In the genomic region with DNA sequence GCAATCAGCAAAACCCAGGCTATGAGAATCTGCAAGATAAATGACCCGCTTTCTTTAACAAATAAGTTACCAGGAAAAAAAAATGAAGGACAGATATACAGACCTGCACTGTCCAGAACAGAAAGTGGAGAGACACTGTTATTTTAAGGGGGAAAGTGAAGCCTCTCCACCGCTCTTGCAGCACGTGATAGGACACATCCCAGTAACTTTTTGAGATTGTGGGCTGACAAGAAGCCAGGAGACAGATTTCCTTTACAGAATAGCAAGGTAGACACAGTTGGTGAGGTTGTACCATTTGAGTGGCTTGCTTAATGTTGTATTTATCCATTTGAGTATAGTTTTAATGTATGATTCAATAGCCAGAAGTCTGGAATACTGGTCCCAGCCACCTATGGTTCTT, we compare ENCODE assay signal across 27 cellular contexts. TPM values are rescaled to one million over a fixed set of nuclear protein-coding genes. Genes with fewer than 3 reads are reported as not detected.
"Had no signal": no experiment of that assay in that cellular context is flagged by ENCODE, and none has a peak within 500 bp of the region (broad histone marks: within the 10 kb centered on the region; RNA-seq: fewer than 3 reads in every experiment).

No MANE protein-coding gene starts in this region.

- H3K36me3 ChIP-seq: suprapubic skin, thoracic aorta, tibial artery, transverse colon, upper lobe of right lung, uterus, vagina had no signal

- H3K27ac ChIP-seq: stomach, suprapubic skin, testis, thoracic aorta, tibial artery, tibial nerve, transverse colon, upper lobe of right lung, uterus, vagina had no signal

- H3K27me3 Mint-ChIP-seq: stimulated activated memory B cell treated with anti-CD40 and anti-IgM and Interleukin-4, amounts not matched to agents 10 μg/mL and 1 μg/mL and 100 μg/mL, for 72 hours; stimulated activated naive B cell treated with anti-CD40 and anti-IgM and Interleukin-4, amounts not matched to agents 10 μg/mL and 1 μg/mL and 100 μg/mL, for 72 hours; stimulated activated naive CD8-positive, alpha-beta T cell treated with anti-CD3 and anti-CD28 coated beads, Interleukin-15, amount 100 ng/mL, for 72 hours; stimulated activated naive CD8-positive, alpha-beta T cell treated with anti-CD3 and anti-CD28 coated beads, Interleukin-15, Interleukin-2, amounts not matched to agents 100 ng/mL and 50 ng/mL, for 24 hours; type B pancreatic cell had no signal

- H3K27ac Mint-ChIP-seq: stimulated activated effector memory CD8-positive, alpha-beta T cell treated with anti-CD3 and anti-CD28 coated beads, Interleukin-12 subunit alpha, Interleukin-12 subunit beta, amount 100 ng/mL, for 72 hours; stimulated activated memory B cell treated with anti-CD40 and anti-IgM and Interleukin-4, amounts not matched to agents 10 μg/mL and 1 μg/mL and 100 μg/mL, for 72 hours; stimulated activated naive B cell treated with anti-CD40 and anti-IgM and Interleukin-4, amounts not matched to agents 10 μg/mL and 1 μg/mL and 100 μg/mL, for 72 hours; stimulated activated naive CD8-positive, alpha-beta T cell treated with anti-CD3 and anti-CD28 coated beads, Interleukin-15, amount 100 ng/mL, for 72 hours; stimulated activated naive CD8-positive, alpha-beta T cell treated with anti-CD3 and anti-CD28 coated beads, Interleukin-15, Interleukin-2, amounts not matched to agents 100 ng/mL and 50 ng/mL, for 24 hours; type B pancreatic cell had no signal

- ATAC-seq: stimulated activated effector memory CD8-positive, alpha-beta T cell treated with anti-CD3 and anti-CD28 coated beads, Interleukin-12 subunit alpha, Interleukin-12 subunit beta, amount 100 ng/mL, for 72 hours; stimulated activated memory B cell treated with anti-CD40 and anti-IgM and Interleukin-4, amounts not matched to agents 10 μg/mL and 1 μg/mL and 100 μg/mL, for 72 hours; stimulated activated naive B cell treated with anti-CD40 and anti-IgM and Interleukin-4, amounts not matched to agents 10 μg/mL and 1 μg/mL and 100 μg/mL, for 72 hours; stimulated activated naive CD8-positive, alpha-beta T cell treated with anti-CD3 and anti-CD28 coated beads, Interleukin-15, amount 100 ng/mL, for 72 hours; stimulated activated naive CD8-positive, alpha-beta T cell treated with anti-CD3 and anti-CD28 coated beads, Interleukin-15, Interleukin-2, amounts not matched to agents 100 U/mL and 50 U/mL, for 24 hours; upper lobe of right lung had no signal

- H3K9me3 ChIP-seq: stomach, suprapubic skin, testis, thoracic aorta, tibial artery, tibial nerve, transverse colon, upper lobe of right lung, uterus, vagina had no signal

- H3K4me1 Mint-ChIP-seq: stimulated activated memory B cell treated with anti-CD40 and anti-IgM and Interleukin-4, amounts not matched to agents 10 μg/mL and 1 μg/mL and 100 μg/mL, for 72 hours had no signal

- H3K27me3 ChIP-seq: stomach, suprapubic skin, testis, tibial nerve, transverse colon, upper lobe of right lung, uterus, vagina had no signal

- DNase-seq: stimulated activated CD4-positive, alpha-beta T cell treated with anti-CD3 and anti-CD28 coated beads, Interleukin-2, amount 100 ng/mL, for 24 hours; stimulated activated CD4-positive, alpha-beta T cell treated with anti-CD3 and anti-CD28 coated beads, Interleukin-2, amount 100 ng/mL, for 48 hours; stimulated activated CD4-positive, alpha-beta T cell treated with anti-CD3 and anti-CD28 coated beads, Interleukin-4, amount 100 ng/mL, for 1 hour; stimulated activated CD4-positive, alpha-beta T cell treated with anti-CD3 and anti-CD28 coated beads, Interleukin-4, amount 100 ng/mL, for 24 hours; stimulated activated CD4-positive, alpha-beta T cell treated with anti-CD3 and anti-CD28 coated beads, Interleukin-4, amount 100 ng/mL, for 4 hours; stimulated activated CD8-positive, alpha-beta memory T cell treated with anti-CD3 and anti-CD28 coated beads, Interleukin-4, amount 100 ng/mL, for 48 hours; stimulated activated naive B cell treated with anti-CD40 and anti-IgM and Interleukin-4, amounts not matched to agents 10 μg/mL and 1 μg/mL and 100 μg/mL, for 72 hours; stimulated activated naive CD4-positive, alpha-beta T cell; stimulated activated naive CD4-positive, alpha-beta T cell treated with Interleukin-2 at 50 U/mL for 16 hours; stimulated activated naive CD8-positive, alpha-beta T cell treated with anti-CD3 and anti-CD28 coated beads, Interleukin-15, amount 100 ng/mL, for 72 hours; stimulated activated naive CD8-positive, alpha-beta T cell treated with anti-CD3 and anti-CD28 coated beads, Interleukin-15, Interleukin-2, amounts not matched to agents 100 U/mL and 50 U/mL, for 24 hours; stomach; substantia nigra; testis; tibial artery; transverse colon; trophoblast cell; upper lobe of right lung; uterus had no signal

- H3K36me3 Mint-ChIP-seq: stimulated activated effector memory CD8-positive, alpha-beta T cell treated with anti-CD3 and anti-CD28 coated beads, Interleukin-12 subunit alpha, Interleukin-12 subunit beta, amount 100 ng/mL, for 72 hours; type B pancreatic cell had no signal

- H3K4me3 Mint-ChIP-seq: stimulated activated effector memory CD8-positive, alpha-beta T cell treated with anti-CD3 and anti-CD28 coated beads, Interleukin-12 subunit alpha, Interleukin-12 subunit beta, amount 100 ng/mL, for 72 hours; stimulated activated memory B cell treated with anti-CD40 and anti-IgM and Interleukin-4, amounts not matched to agents 10 μg/mL and 1 μg/mL and 100 μg/mL, for 72 hours; stimulated activated naive B cell treated with anti-CD40 and anti-IgM and Interleukin-4, amounts not matched to agents 10 μg/mL and 1 μg/mL and 100 μg/mL, for 72 hours; stimulated activated naive CD8-positive, alpha-beta T cell treated with anti-CD3 and anti-CD28 coated beads, Interleukin-15, amount 100 ng/mL, for 72 hours; stimulated activated naive CD8-positive, alpha-beta T cell treated with anti-CD3 and anti-CD28 coated beads, Interleukin-15, Interleukin-2, amounts not matched to agents 100 ng/mL and 50 ng/mL, for 24 hours; type B pancreatic cell had no signal

- H3K9me3 Mint-ChIP-seq: stimulated activated effector memory CD8-positive, alpha-beta T cell treated with anti-CD3 and anti-CD28 coated beads, Interleukin-12 subunit alpha, Interleukin-12 subunit beta, amount 100 ng/mL, for 72 hours; stimulated activated memory B cell treated with anti-CD40 and anti-IgM and Interleukin-4, amounts not matched to agents 10 μg/mL and 1 μg/mL and 100 μg/mL, for 72 hours; stimulated activated naive B cell treated with anti-CD40 and anti-IgM and Interleukin-4, amounts not matched to agents 10 μg/mL and 1 μg/mL and 100 μg/mL, for 72 hours; stimulated activated naive CD8-positive, alpha-beta T cell treated with anti-CD3 and anti-CD28 coated beads, Interleukin-15, Interleukin-2, amounts not matched to agents 100 ng/mL and 50 ng/mL, for 24 hours; type B pancreatic cell had no signal

- H3K4me1 ChIP-seq: stomach, suprapubic skin, testis, tibial artery, tibial nerve, transverse colon, upper lobe of right lung, uterus, vagina had no signal

- H3K4me3 ChIP-seq: stomach, suprapubic skin, testis, thoracic aorta, tibial artery, tibial nerve, transverse colon, upper lobe of right lung, uterus, vagina had no signal

RNA-seq across cellular contexts. Expression of gene TMEM169, which starts 13.0 kb away (rescaled TPM):
- total RNA-seq: thoracic aorta, vagina had no signal
